25 cellular contexts compared by ENCODE assay signal in the genomic region with DNA sequence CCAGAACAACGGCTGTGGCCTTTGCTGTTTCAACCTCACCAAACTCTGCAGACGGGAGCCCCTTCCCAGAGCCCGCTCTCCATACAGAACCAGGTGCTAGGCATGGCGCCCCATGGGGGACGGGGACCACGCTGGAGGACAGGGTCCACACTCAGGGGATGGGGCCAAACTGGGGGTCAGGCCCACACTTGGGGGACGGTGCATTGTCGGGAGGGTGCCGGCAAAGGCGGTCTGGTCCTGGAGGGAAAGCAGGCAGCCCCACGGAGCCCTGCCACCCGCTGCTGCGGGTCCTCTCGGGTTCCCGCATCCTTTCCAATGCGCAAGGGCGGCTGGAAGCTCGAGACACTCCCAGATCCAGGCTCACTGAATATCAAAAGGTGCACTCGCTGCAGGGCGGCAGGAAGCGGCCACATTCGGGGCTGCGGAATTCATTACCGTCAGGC. TPM values are rescaled to one million over a fixed set of nuclear protein-coding genes. Genes with fewer than 3 reads are reported as not detected.
DNase-seq lines count a peak whose midpoint lies in the region; ATAC-seq, FAIRE-seq and TF ChIP-seq lines count a peak whose summit lies in the region.
"Had no signal": no experiment of that assay in that cellular context is flagged by ENCODE, and none has a peak within 500 bp of the region (broad histone marks: within the 10 kb centered on the region; RNA-seq: fewer than 3 reads in every experiment).

No MANE protein-coding gene starts in this region.

- peaks cover 8 to 12% (median 8%) of the 10 kb centered on the region in 3 experiments for H3K36me3 Mint-ChIP-seq in H9 (ENCODE audit: insufficient read depth in 1 of 3, low read depth in 3 of 3)

- 0 out of 5 replicates have a peak overlapping the region, but pooled peaks of 1 of the 2 experiments have one; percentile 38 for H3K4me3 Mint-ChIP-seq in H9
- H3K4me3 Mint-ChIP-seq: CD8-positive, alpha-beta T cell; IgD-negative memory B cell had no signal

- no CpG with 5 or more reads among the region's 24 CpGs for WGBS in H9 (ENCODE audit: extremely low coverage, insufficient read length, low lambda C conversion rate)
- WGBS in H1 (ENCODE audit: extremely low coverage in 1 of 2, insufficient coverage in 1 of 2, insufficient read length in 1 of 2, insufficient replicate concordance in 2 of 2, low coverage in 1 of 2, low lambda C conversion rate in 2 of 2, missing lambda C conversion rate in 1 of 2), 2 experiments = 52% methylated on average over 23 of the region's 24 CpGs; no CpG with 5 or more reads in 1 of the 2 experiments
- WGBS in spleen, 5 donors = 89 to 95% (median 92%) methylated on average over 24 of the region's 24 CpGs

- H2BK20ac ChIP-seq in H9 (ENCODE audit: low read depth, low read length, poor library complexity, severe bottlenecking) (no peak overlapping the region), H1 (ENCODE audit: low read length) (no peak overlapping the region)

- H2BK15ac ChIP-seq in H9 (ENCODE audit: low read depth, low read length) = no peak overlapping the region
- H2BK15ac ChIP-seq in H1 (ENCODE audit: low read length) = no peak overlapping the region

- no peak overlapping the region for H4K5ac ChIP-seq in H9 (ENCODE audit: insufficient read length, low read depth, low read length)
- H4K5ac ChIP-seq in H1 (ENCODE audit: insufficient read length, low read depth, low read length) = no peak overlapping the region

- H3K79me2 ChIP-seq in H9 (ENCODE audit: insufficient read depth, low read length) = no peaks in the 10 kb centered on the region
- H3K79me2 ChIP-seq in H1 (ENCODE audit: control insufficient read depth in 1 of 2, insufficient read depth in 2 of 2, low read length in 2 of 2) = no peaks in the 10 kb centered on the region

- no peak overlapping the region for H2AK5ac ChIP-seq in H9 (ENCODE audit: insufficient read length, low read length)
- no peak overlapping the region for H2AK5ac ChIP-seq in H1 (ENCODE audit: low read depth, low read length)

- H3K27ac ChIP-seq in H9 (ENCODE audit: insufficient read length, low read depth, low read length) = no peak overlapping the region
- H3K27ac ChIP-seq in H1 (ENCODE audit: low read depth, low read length) = no peak overlapping the region
- no peak overlapping the region for H3K27ac ChIP-seq in spleen
- no peak overlapping the region for H3K27ac ChIP-seq in ascending aorta
- H3K27ac ChIP-seq: C4-2B, GM23248, KMS-11, RWPE1 had no signal

- H3K14ac ChIP-seq in H9 (ENCODE audit: insufficient read depth, low read length) (no peak overlapping the region), H1 (ENCODE audit: insufficient read length) (no peak overlapping the region)

- TF ChIP-seq RAD21 in H1 (IDR thresholded peaks at IDR 0.05 in 1 of 2, conservative IDR thresholded peaks at IDR 0.05 in 1 of 2; ENCODE audit: low read depth in 2 of 2, low read length in 2 of 2) = no peak

- no peak for TF ChIP-seq EP300 in H1 (IDR thresholded peaks at IDR 0.05; ENCODE audit: borderline replicate concordance in 1 of 2, low read depth in 2 of 2, low read length in 2 of 2)

- no peak for TF ChIP-seq CTCF in H9 (conservative IDR thresholded peaks at IDR 0.05)
- TF ChIP-seq CTCF in H1 (IDR thresholded peaks at IDR 0.05; ENCODE audit: control extremely low read depth in 1 of 3, insufficient read depth in 1 of 3, low read depth in 1 of 3, low read length in 3 of 3) = no peak
- TF ChIP-seq CTCF in spleen (IDR thresholded peaks at IDR 0.05 in 8 of 11, conservative IDR thresholded peaks at IDR 0.05 in 3 of 11) = no peak
- no peak for TF ChIP-seq CTCF in D721Med (IDR thresholded peaks at IDR 0.05; ENCODE audit: insufficient read depth, missing control alignments)
- no peak for TF ChIP-seq CTCF in ascending aorta (IDR thresholded peaks at IDR 0.05)

- ATAC-seq in GM21576 (IDR thresholded peaks at IDR 0.05; ENCODE audit: unreplicated experiment) (no peak), HG02798 (IDR thresholded peaks at IDR 0.05; ENCODE audit: poor library complexity, unreplicated experiment) (no peak)
- ATAC-seq: CD8-positive, alpha-beta T cell; Panc1 had no signal

- peak; percentile 60 for DNase-seq in H9
- no peak for DNase-seq in H1 (ENCODE audit: low read depth in 1 of 2, low spot score in 2 of 2)
- peak; percentile 62 for DNase-seq in iPS-NIHi7 (ENCODE audit: extremely low spot score)
- peak; percentile 40 for DNase-seq in spleen
- no peak for DNase-seq in D721Med (ENCODE audit: insufficient read length, low spot score)
- DNase-seq in ascending aorta (ENCODE audit: low spot score in 2 of 2) = no peak
- DNase-seq: Caco-2; CD8-positive, alpha-beta T cell; DMS 273 treated with DMSO at 0.1 percent for 48 hours; DMS79 treated with DMSO at 0.1 percent for 48 hours; GM23248; MM.1S; NCI-H1694; NCI-H2029 treated with DMSO at 0.1 percent for 48 hours; NCI-H2227 treated with DMSO at 0.1 percent for 48 hours; NCI-H526 treated with DMSO at 0.1 percent for 48 hours; SHP77 had no signal

- H2BK12ac ChIP-seq in H9 (ENCODE audit: insufficient read length, low read depth, low read length) (no peak overlapping the region), H1 (ENCODE audit: low read depth, low read length) (0 out of 2 replicates have a peak overlapping the region, but pooled peaks have one; percentile 27)

- H2BK120ac ChIP-seq in H9 (ENCODE audit: low read depth, low read length, poor library complexity, severe bottlenecking) (no peak overlapping the region), H1 (replicated peaks; ENCODE audit: low read depth, low read length) (no peak overlapping the region)

- H3K18ac ChIP-seq in H9 (ENCODE audit: insufficient read length, low read depth, low read length) (no peak overlapping the region), H1 (ENCODE audit: extremely low read depth, low read length) (no peak overlapping the region)

- H3K4me1 ChIP-seq in H9 (ENCODE audit: insufficient read depth, low read length) = no peaks in the 10 kb centered on the region
- H3K4me1 ChIP-seq in H1 (replicated peaks in 1 of 4; ENCODE audit: control insufficient read depth in 3 of 4, insufficient read depth in 4 of 4, low read length in 3 of 4) = peaks cover 0 to 6% (median 3%) of the 10 kb centered on the region in 4 experiments; a peak in 3 of 7 replicates
- H3K4me1 ChIP-seq in spleen = no peaks in the 10 kb centered on the region
- no peaks in the 10 kb centered on the region for H3K4me1 ChIP-seq in ascending aorta
- H3K4me1 ChIP-seq: Caco-2 had no signal

- H3K9ac ChIP-seq in H9 (ENCODE audit: extremely low read depth, insufficient read length, low read length) (no peak overlapping the region), H1 (replicated peaks in 1 of 4; ENCODE audit: extremely low read depth in 1 of 4, low read depth in 3 of 4, low read length in 3 of 4) (no peak overlapping the region)
- H3K9ac ChIP-seq: GM23248, KMS-11 had no signal

- no peak overlapping the region for H3K23ac ChIP-seq in H9 (ENCODE audit: insufficient read length, low read depth, low read length)
- H3K23ac ChIP-seq in H1 (ENCODE audit: insufficient read length) = no peak overlapping the region

- H3K4ac ChIP-seq in H9 (ENCODE audit: low read depth, low read length) (no peak overlapping the region), H1 (replicated peaks; ENCODE audit: insufficient read length, low read depth, low read length) (no peak overlapping the region)

- H3K56ac ChIP-seq in H9 (ENCODE audit: insufficient read length, low read depth, low read length) = no peak overlapping the region
- H3K56ac ChIP-seq in H1 (replicated peaks; ENCODE audit: insufficient read length, low read depth, low read length) = no peak overlapping the region

- no peaks in the 10 kb centered on the region for H3K23me2 ChIP-seq in H9 (ENCODE audit: insufficient read length, low read depth, low read length, poor library complexity, severe bottlenecking)
- no peaks in the 10 kb centered on the region for H3K23me2 ChIP-seq in H1 (ENCODE audit: low read depth, low read length)

- H4K20me1 ChIP-seq in H9 (ENCODE audit: control insufficient read depth, insufficient read depth, insufficient read length) = peaks cover 3% of the 10 kb centered on the region
- no peaks in the 10 kb centered on the region for H4K20me1 ChIP-seq in H1 (replicated peaks in 1 of 2; ENCODE audit: control insufficient read depth in 1 of 2, insufficient read depth in 2 of 2, low read length in 2 of 2)

- H4K8ac ChIP-seq in H9 (replicated peaks; ENCODE audit: insufficient read length, low read depth, low read length) = no peak overlapping the region
- peak overlapping the region; percentile 5; the same call in 1 of the 2 replicates for H4K8ac ChIP-seq in H1 (ENCODE audit: extremely low read depth, insufficient read depth, low read length)

- peaks cover 8 to 11% of the 10 kb centered on the region in 2 experiments for H3K4me1 Mint-ChIP-seq in H9
- H3K4me1 Mint-ChIP-seq: IgD-negative memory B cell had no signal

- H3K36me3 ChIP-seq in H1 (ENCODE audit: control insufficient read depth in 2 of 4, insufficient read depth in 4 of 4, low read length in 3 of 4) (peaks cover 0 to 4% (median 0%) of the 10 kb centered on the region in 4 experiments; a peak in 1 of 8 replicates), spleen (peaks cover 0 to 80% (median 34%) of the 10 kb centered on the region in 6 donors), ascending aorta (peaks cover 11 to 41% of the 10 kb centered on the region in 2 donors)

- CTCF ChIA-PET in H1 (lab: Charles Lee; ENCODE audit: partially characterized antibody) = no interaction called here

- intact Hi-C loops in spleen (cut with DNase I; ENCODE audit: low total_unique reads) = no loop called here
- intact Hi-C loops in ascending aorta (cut with DNase I) = no loop called here

- POLR2A ChIA-PET in H1 (lab: Charles Lee; ENCODE audit: partially characterized antibody) = no interaction called here

- peaks cover 8% of the 10 kb centered on the region for H3K9me3 ChIP-seq in H9 (ENCODE audit: control insufficient read depth, low read depth, low read length)
- peaks cover 24 to 60% of the 10 kb centered on the region in 2 experiments for H3K9me3 ChIP-seq in H1 (ENCODE audit: insufficient read depth in 2 of 2, low read depth in 1 of 2, low read length in 1 of 2)
- H3K9me3 ChIP-seq in spleen = peaks cover 0 to 6% (median 2%) of the 10 kb centered on the region in 8 donors
- no peaks in the 10 kb centered on the region for H3K9me3 ChIP-seq in ascending aorta
- H3K9me3 ChIP-seq: Caco-2 had no signal

- H4K91ac ChIP-seq in H9 (ENCODE audit: insufficient read length, low read depth, low read length) = no peak overlapping the region
- no peak overlapping the region for H4K91ac ChIP-seq in H1 (replicated peaks; ENCODE audit: insufficient read length, low read length)

- H3K4me2 ChIP-seq in H9 (ENCODE audit: insufficient read depth, insufficient read length, low read length) (no peak overlapping the region), H1 (ENCODE audit: insufficient read depth in 1 of 2, low read depth in 2 of 2, low read length in 2 of 2) (peak overlapping the region; percentile 25 to 34; a peak in 2 of 4 replicates)
- H3K4me2 ChIP-seq: KMS-11 had no signal

- no peak overlapping the region for H3K4me3 ChIP-seq in H1 (ENCODE audit: extremely low read depth in 1 of 4, insufficient read depth in 2 of 4, low read depth in 3 of 4, low read length in 4 of 4)
- no peak overlapping the region for H3K4me3 ChIP-seq in spleen
- no peak overlapping the region for H3K4me3 ChIP-seq in ascending aorta
- H3K4me3 ChIP-seq: GM23248 had no signal

- peaks cover 15% of the 10 kb centered on the region for H3K27me3 Mint-ChIP-seq in H9 (ENCODE audit: low read depth)
- H3K27me3 Mint-ChIP-seq: IgD-negative memory B cell had no signal

- TF ChIP-seq POLR2A in H1 (IDR thresholded peaks at IDR 0.05; ENCODE audit: control extremely low read depth in 1 of 2, low read depth in 2 of 2, low read length in 2 of 2) (no peak), spleen (IDR thresholded peaks at IDR 0.05) (no peak)

- no peak overlapping the region for H3T11ph ChIP-seq in H9 (ENCODE audit: low read length)

- H2AFZ ChIP-seq in H9 (ENCODE audit: low read length) (no peak overlapping the region), H1 (ENCODE audit: low read length) (no peak overlapping the region)
- H2AFZ ChIP-seq: GM23248 had no signal

- FAIRE-seq in H1 (lab: Jason Lieb, UNC) = no peak
- no peak for FAIRE-seq in D721Med (lab: Jason Lieb, UNC)
- FAIRE-seq: GM12892 had no signal

- H3K27me3 ChIP-seq in H9 (ENCODE audit: insufficient read depth, low read length) (no peaks in the 10 kb centered on the region), H1 (replicated peaks in 1 of 4; ENCODE audit: control insufficient read depth in 3 of 4, extremely low read depth in 1 of 4, insufficient read depth in 3 of 4, low read length in 3 of 4) (no peaks in the 10 kb centered on the region), spleen (replicated peaks in 1 of 7) (no peaks in the 10 kb centered on the region), ascending aorta (no peaks in the 10 kb centered on the region)

- H2BK5ac ChIP-seq in H9 (ENCODE audit: insufficient read length, low read length) = no peak overlapping the region
- no peak overlapping the region for H2BK5ac ChIP-seq in H1 (ENCODE audit: low read depth, low read length)

- peaks cover 18 to 25% of the 10 kb centered on the region in 2 experiments for H3K9me3 Mint-ChIP-seq in H9

- H3K79me1 ChIP-seq in H9 (ENCODE audit: insufficient read depth, low read depth, low read length, poor library complexity, severe bottlenecking) = no peaks in the 10 kb centered on the region
- H3K79me1 ChIP-seq in H1 (ENCODE audit: low read depth, low read length) = no peaks in the 10 kb centered on the region

- H3K27ac Mint-ChIP-seq in H9 = no peak overlapping the region; a peak in 1 of 7 replicates
- H3K27ac Mint-ChIP-seq: CD8-positive, alpha-beta T cell; IgD-negative memory B cell had no signal

RNA-seq across cellular contexts. Expression of a gene that starts 41.5 kb away (rescaled TPM):
- total RNA-seq in H9 (2021) (7.1 and 7.8 TPM in 2 replicates), spleen (10 to 100 TPM; 22.5 to 57.6 (median 39.9) TPM), ascending aorta (26.9 TPM)
- total RNA-seq in H1 (2021; fragmentation: NEBNext Ultra II Directional; extraction: Animal tissue kit (Norgen Biotek cat#: 25700)) = 3.5 and 5.1 TPM in 2 replicates
- polyA plus RNA-seq in H1 (2011; rRNA removed) (9.0 and 9.1 TPM in 2 replicates), spleen (10 to 100 TPM; 10.4 to 22.6 (median 19.8) TPM)
- 3.9 TPM for polyA plus RNA-seq in H1 (2011; cell fraction: cytosol; rRNA removed)
- polyA plus RNA-seq in H1 (2011; cell fraction: nucleus; rRNA removed) = 13.2 TPM
- 3.0 to 6.8 TPM (median 5.8 TPM) in 4 replicates for polyA plus RNA-seq in H1 (2012, experiment 1 of 2)
- 4.3 TPM for polyA plus RNA-seq in H1 (2012, experiment 2 of 2)
- 4.6 TPM for polyA plus RNA-seq in H1 (2013, experiment 1 of 2)
- 4.0 TPM for polyA plus RNA-seq in H1 (2013, experiment 2 of 2)
- polyA minus RNA-seq in H1 (2011; rRNA and poly(A)+ RNA removed) = 9.2 and 12.6 TPM in 2 replicates
- 2.3 TPM for polyA minus RNA-seq in H1 (2011; cell fraction: cytosol; rRNA and poly(A)+ RNA removed)
- polyA minus RNA-seq in H1 (2011; cell fraction: nucleus; rRNA and poly(A)+ RNA removed) = 11.4 TPM

RNA-seq across cellular contexts. Expression of a gene that starts 52.3 kb away (rescaled TPM):
- total RNA-seq in H9 (2021) = 8.9 and 9.6 TPM in 2 replicates
- total RNA-seq in H1 (2021; fragmentation: NEBNext Ultra II Directional; extraction: Animal tissue kit (Norgen Biotek cat#: 25700)) = 5.7 and 6.4 TPM in 2 replicates
- 2.2 and 4.5 TPM in 2 replicates for polyA plus RNA-seq in H1 (2011; rRNA removed)
- polyA plus RNA-seq in H1 (2011; cell fraction: cytosol; rRNA removed) = 3.4 TPM
- polyA plus RNA-seq in H1 (2011; cell fraction: nucleus; rRNA removed) = 6.4 TPM
- 2.6 to 3.6 TPM (median 3.4 TPM) in 4 replicates for polyA plus RNA-seq in H1 (2012, experiment 1 of 2)
- 3.8 TPM for polyA plus RNA-seq in H1 (2012, experiment 2 of 2)
- 4.4 TPM for polyA plus RNA-seq in H1 (2013, experiment 1 of 2)
- 4.6 TPM for polyA plus RNA-seq in H1 (2013, experiment 2 of 2)
- polyA minus RNA-seq in H1 (2011; rRNA and poly(A)+ RNA removed) = 0.51 and 1.2 TPM in 2 replicates
- polyA minus RNA-seq in H1 (2011; cell fraction: cytosol; rRNA and poly(A)+ RNA removed) = 1.8 TPM
- polyA minus RNA-seq in H1 (2011; cell fraction: nucleus; rRNA and poly(A)+ RNA removed) = 3.5 TPM
- 1 to 10 TPM in 6 of 7 donors, under 1 TPM in 1; 0.60 to 2.7 (median 1.6) TPM for total RNA-seq in spleen
- polyA plus RNA-seq in spleen = 1 to 10 TPM; 2.5 to 3.7 (median 2.7) TPM
- total RNA-seq in ascending aorta = 18.9 TPM

Comparison
In these comparisons a context has a peak if more than half of its experiments do, and no peak if none do; other contexts are left out.
1. DNase-seq: peak in H9 (single experiment), iPS-NIHi7 (single experiment) and spleen (single experiment); none in H1 (0 of 2), D721Med (single experiment) and ascending aorta (0 of 2).